14 cellular contexts compared by ENCODE assay signal in genomic region chr2:33180915-33181314, GRCh38.
DNase-seq lines count a peak whose midpoint lies in the region; ATAC-seq and TF ChIP-seq lines count a peak whose summit lies in the region.
"Had no signal": no experiment of that assay in that cellular context is flagged by ENCODE, and none has a peak within 500 bp of the region (broad histone marks: within the 10 kb centered on the region; RNA-seq: fewer than 3 reads in every experiment).

No MANE protein-coding gene starts in this region.

- H3K4me3 ChIP-seq in cardiac muscle cell (no peak overlapping the region), thoracic aorta (no peak overlapping the region)
- H3K4me3 ChIP-seq: GM12878 had no signal

- no peaks in the 10 kb centered on the region for H3K4me1 Mint-ChIP-seq in activated CD8-positive, alpha-beta T cell treated with anti-CD3 and anti-CD28 coated beads for 36 hours (ENCODE audit: low read depth)

- no peaks in the 10 kb centered on the region for H3K9me3 ChIP-seq in cardiac muscle cell (ENCODE audit: low read depth)
- no peaks in the 10 kb centered on the region for H3K9me3 ChIP-seq in thoracic aorta

- H3K27ac ChIP-seq in cardiac muscle cell, result peak overlapping the region; percentile 70
- peak overlapping the region; percentile 2 to 65 for H3K27ac ChIP-seq in thoracic aorta

- TF ChIP-seq CTCF in cardiac muscle cell (IDR thresholded peaks at IDR 0.05; ENCODE audit: low read depth, low read length) (no peak), thoracic aorta (IDR thresholded peaks at IDR 0.05) (no peak)
- TF ChIP-seq CTCF in activated CD8-positive, alpha-beta T cell treated with anti-CD3 and anti-CD28 coated beads for 36 hours (IDR thresholded peaks at IDR 0.05), result no peak

- H3K36me3 ChIP-seq in cardiac muscle cell (peaks cover 5% of the 10 kb centered on the region), thoracic aorta (peaks cover 15% of the 10 kb centered on the region)

- H3K4me3 Mint-ChIP-seq in activated CD8-positive, alpha-beta T cell treated with anti-CD3 and anti-CD28 coated beads for 36 hours, result no peak overlapping the region
- H3K4me3 Mint-ChIP-seq: CD4-positive, alpha-beta T cell; HFFc6 had no signal

- ATAC-seq in left cardiac atrium (peak; percentile 22 to 23), thoracic aorta (ENCODE audit: insufficient number of reproducible peaks, low FRiP score, low read depth) (no peak)
- no peak for ATAC-seq in activated CD8-positive, alpha-beta T cell treated with anti-CD3 and anti-CD28 coated beads for 36 hours
- ATAC-seq: GM12878 had no signal

- CTCF ChIA-PET in activated CD8-positive, alpha-beta T cell treated with anti-CD3 and anti-CD28 coated beads for 36 hours (lab: Charles Lee), result no interaction called here

- no peaks in the 10 kb centered on the region for H3K9me3 Mint-ChIP-seq in activated CD8-positive, alpha-beta T cell treated with anti-CD3 and anti-CD28 coated beads for 36 hours
- H3K9me3 Mint-ChIP-seq: CD4-positive, alpha-beta T cell; HFFc6 had no signal

- H3K27me3 ChIP-seq in cardiac muscle cell, result no peaks in the 10 kb centered on the region
- no peaks in the 10 kb centered on the region for H3K27me3 ChIP-seq in thoracic aorta (replicated peaks; ENCODE audit: insufficient read depth)

- intact Hi-C loops in cardiac septum (cut with DNase I) (no loop called here), left cardiac atrium (cut with DNase I) (no loop called here)
- intact Hi-C loops in activated CD8-positive, alpha-beta T cell treated with anti-CD3 and anti-CD28 coated beads for 36 hours (cut with micrococcal nuclease), result no loop called here

- H3K36me3 Mint-ChIP-seq in activated CD8-positive, alpha-beta T cell treated with anti-CD3 and anti-CD28 coated beads for 36 hours (ENCODE audit: low read depth), result no peaks in the 10 kb centered on the region

- no peak overlapping the region for H3K27ac Mint-ChIP-seq in activated CD8-positive, alpha-beta T cell treated with anti-CD3 and anti-CD28 coated beads for 36 hours
- H3K27ac Mint-ChIP-seq: CD4-positive, alpha-beta T cell; HFFc6 had no signal

- POLR2A ChIA-PET in activated CD8-positive, alpha-beta T cell treated with anti-CD3 and anti-CD28 coated beads for 36 hours (lab: Charles Lee), result no interaction called here

- H3K27me3 Mint-ChIP-seq in activated CD8-positive, alpha-beta T cell treated with anti-CD3 and anti-CD28 coated beads for 36 hours, result no peaks in the 10 kb centered on the region
- H3K27me3 Mint-ChIP-seq: CD4-positive, alpha-beta T cell had no signal

- DNase-seq in cardiac muscle cell (ENCODE audit: low read depth in 1 of 2, low spot score in 1 of 2) (peak in 1 of 2 donors; percentile 23), cardiac septum (ENCODE audit: low spot score) (no peak), left cardiac atrium (no peak), thoracic aorta (ENCODE audit: low spot score) (no peak), iPS-NIHi11 (ENCODE audit: low spot score) (no peak), SHP77 (lab: John Stamatoyannopoulos, UW) (no peak)
- DNase-seq in activated CD8-positive, alpha-beta T cell treated with anti-CD3 and anti-CD28 coated beads for 36 hours, result no peak
- DNase-seq: ACHN; C1 segment of cervical spinal cord; CD4-positive, alpha-beta T cell; DMS79; HCEC 1CT; HFFc6 had no signal

- H3K4me1 ChIP-seq in cardiac muscle cell (ENCODE audit: low read depth) (peaks cover 13% of the 10 kb centered on the region), thoracic aorta (ENCODE audit: control insufficient read depth in 1 of 2, low read depth in 2 of 2) (peaks cover 9 to 27% of the 10 kb centered on the region in 2 donors)

Comparison
In these comparisons a context has a peak if more than half of its experiments do, and no peak if none do; other contexts are left out.
1. ATAC-seq: peak in left cardiac atrium (2 of 2); none in thoracic aorta (single experiment) and activated CD8-positive, alpha-beta T cell treated with anti-CD3 and anti-CD28 coated beads for 36 hours (single experiment).